In the genomic region with DNA sequence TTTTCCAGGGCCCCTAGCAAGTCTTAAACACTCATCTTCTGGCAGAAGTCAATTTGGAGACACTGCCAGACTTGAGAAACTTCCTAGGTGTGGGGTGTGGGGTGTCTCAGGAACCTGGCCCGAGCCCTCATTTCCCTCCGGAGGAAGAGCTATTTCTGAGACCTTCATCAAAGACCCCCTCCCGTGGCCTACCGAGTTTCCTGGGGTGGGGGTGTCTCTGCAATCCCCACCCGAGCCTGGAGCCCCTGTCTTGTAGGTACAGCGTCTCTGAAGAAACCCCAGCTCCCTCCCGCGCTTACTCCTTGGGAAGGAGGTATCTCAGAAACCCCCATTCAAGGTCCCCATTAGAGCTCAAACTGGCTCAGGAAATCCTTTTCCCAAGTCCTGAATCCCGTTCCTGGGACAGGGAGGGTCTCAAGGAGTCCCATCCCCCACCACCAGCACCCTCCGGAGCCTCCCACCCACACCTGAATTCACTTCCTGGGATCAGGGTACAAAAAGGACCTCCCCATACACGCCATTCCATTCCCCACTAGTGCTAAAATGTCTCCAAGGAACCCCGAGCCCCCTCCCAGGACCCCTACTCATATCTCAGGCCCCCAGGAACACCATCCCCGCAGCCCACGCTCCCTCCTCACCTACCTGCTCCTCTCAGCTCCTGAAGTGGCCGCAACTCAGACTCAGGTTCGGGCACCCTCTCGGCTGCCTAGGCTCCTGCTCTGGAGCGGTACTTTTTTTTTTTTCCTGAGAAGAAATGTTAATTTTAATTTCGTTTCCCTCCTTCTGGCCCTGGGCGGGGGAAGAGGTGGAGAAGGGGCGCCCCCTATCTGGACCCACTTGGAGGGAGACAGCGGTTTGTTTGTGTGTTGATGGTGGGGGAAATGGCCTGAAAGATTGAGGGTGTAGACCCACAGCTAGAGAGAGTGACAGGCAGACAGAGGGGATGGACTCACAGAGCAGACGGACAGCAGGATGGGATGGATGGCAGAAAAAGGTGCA, we compare ENCODE assay signal across 9 cellular contexts. TPM values are rescaled to one million over a fixed set of nuclear protein-coding genes. Genes with fewer than 3 reads are reported as not detected.
A peak's percentile ranks its signal among the peaks of the same experiment; 100 is the strongest.
DNase-seq lines count a peak whose midpoint lies in the region; ATAC-seq lines count a peak whose summit lies in the region.
"Had no signal": no experiment of that assay in that cellular context is flagged by ENCODE, and none has a peak within 500 bp of the region (broad histone marks: within the 10 kb centered on the region; RNA-seq: fewer than 3 reads in every experiment).

No MANE protein-coding gene starts in this region.

- H3K4me3 ChIP-seq in HUES64 (ENCODE audit: low read length) (peak overlapping the region; percentile 72), iPS-11a (ENCODE audit: low read depth, low read length) (peak overlapping the region; percentile 57)
- H3K4me3 ChIP-seq: lung had no signal

- peak overlapping the region; percentile 64 for H3K9ac ChIP-seq in HUES64 (ENCODE audit: low read depth, low read length)

- no peaks in the 10 kb centered on the region for H3K27me3 ChIP-seq in HUES64 (ENCODE audit: insufficient read depth, low read length)

- no peak overlapping the region for H3K27ac ChIP-seq in HUES64 (ENCODE audit: low read depth, low read length)

- peaks cover 10% of the 10 kb centered on the region; the same call in 1 of the 2 replicates for H3K36me3 ChIP-seq in HUES64 (ENCODE audit: insufficient read depth, low read length)

- H3K9me3 ChIP-seq in HUES64 (ENCODE audit: insufficient read depth, low read depth, low read length): no peaks in the 10 kb centered on the region

- 4% methylated on average over 22 of the region's 23 CpGs for WGBS in HUES64

- DNase-seq in DMS 273 treated with DMSO at 0.1 percent for 48 hours (lab: John Stamatoyannopoulos, UW): peak; percentile 27
- peak; percentile 30 for DNase-seq in activated T-cell treated with anti-CD3 and anti-CD28 coated beads for 48 hours (ENCODE audit: low read depth)
- DNase-seq in stimulated activated CD8-positive, alpha-beta memory T cell treated with anti-CD3 and anti-CD28 coated beads, Interleukin-7, amount 100 ng/mL, for 48 hours (ENCODE audit: extremely low read depth in 1 of 2, low read depth in 1 of 2): peak; percentile 18 to 32

- ATAC-seq in GM19328 (IDR thresholded peaks at IDR 0.05; ENCODE audit: unreplicated experiment) (no peak), HG02840 (IDR thresholded peaks at IDR 0.05; ENCODE audit: low FRiP score, unreplicated experiment) (no peak), HG03280 (IDR thresholded peaks at IDR 0.05; ENCODE audit: unreplicated experiment) (no peak)

- peaks cover 21% of the 10 kb centered on the region; the same call in 1 of the 2 replicates for H3K4me1 ChIP-seq in HUES64 (ENCODE audit: insufficient read depth, low read length)

RNA-seq across cellular contexts. Expression of a gene that starts 1.1 kb away (rescaled TPM):
- 36.1 TPM for polyA plus RNA-seq in HUES64 (2013, experiment 1 of 2)
- 24.5 TPM for polyA plus RNA-seq in HUES64 (2013, experiment 2 of 2)

RNA-seq across cellular contexts. Expression of a gene that starts 7.0 kb away (rescaled TPM):
- 40.3 TPM for polyA plus RNA-seq in HUES64 (2013, experiment 1 of 2)
- polyA plus RNA-seq in HUES64 (2013, experiment 2 of 2): 41.1 TPM

RNA-seq across cellular contexts. Expression of a gene that starts 39.8 kb away (rescaled TPM):
- 10.4 TPM for polyA plus RNA-seq in HUES64 (2013, experiment 1 of 2)
- 11.5 TPM for polyA plus RNA-seq in HUES64 (2013, experiment 2 of 2)

RNA-seq across cellular contexts. Expression of a gene that starts 52.6 kb away (rescaled TPM):
- polyA plus RNA-seq in HUES64 (2013, experiment 1 of 2): 174 TPM
- 175 TPM for polyA plus RNA-seq in HUES64 (2013, experiment 2 of 2)

RNA-seq across cellular contexts. Expression of a gene that starts 57.2 kb away (rescaled TPM):
- 0.15 TPM for polyA plus RNA-seq in HUES64 (2013, experiment 1 of 2)
- not detected for polyA plus RNA-seq in HUES64 (2013, experiment 2 of 2)
- polyA plus RNA-seq: lung had no signal
